8 cellular contexts compared by ENCODE assay signal in genomic region chr6:37018152-37019064, GRCh38. TPM values are rescaled to one million over a fixed set of nuclear protein-coding genes. Genes with fewer than 3 reads are reported as not detected.
DNase-seq lines count a peak whose midpoint lies in the region; ATAC-seq and TF ChIP-seq lines count a peak whose summit lies in the region.

No MANE protein-coding gene starts in this region.

- H3K27ac Mint-ChIP-seq in CD8-positive, alpha-beta T cell = peak overlapping the region; percentile 64

- intact Hi-C loops in CD8-positive, alpha-beta T cell (cut with DNase I, micrococcal nuclease) = loop anchor here (1.0 to 5.0 kb wide), 10 partner anchors 32 to 297 kb away; partner anchors contain the start of genes C6orf89 (in 2 of the 2) and MTCH1 (in 2 of the 2)

- H3K4me1 Mint-ChIP-seq in CD8-positive, alpha-beta T cell (ENCODE audit: low read depth) = peaks cover 41% of the 10 kb centered on the region

- peak; percentile 96 for TF ChIP-seq CTCF in CD8-positive, alpha-beta T cell (IDR thresholded peaks at IDR 0.05)

- ATAC-seq in CD8-positive, alpha-beta T cell = peak; percentile 94
- ATAC-seq in GM19468 (IDR thresholded peaks at IDR 0.05; ENCODE audit: extremely low read depth, unreplicated experiment) = peak; percentile 59

- no peaks in the 10 kb centered on the region for H3K9me3 Mint-ChIP-seq in CD8-positive, alpha-beta T cell

- H3K27me3 ChIP-seq in CD8-positive, alpha-beta T cell (ENCODE audit: insufficient read depth, low read length) = no peaks in the 10 kb centered on the region

- peak; percentile 78 to 90 (median 85) for DNase-seq in CD8-positive, alpha-beta T cell
- DNase-seq in HK-2 (ENCODE audit: unreplicated experiment) = peak; percentile 83
- peak; percentile 92 for DNase-seq in NCI-H82 (lab: John Stamatoyannopoulos, UW)
- peak; percentile 90 for DNase-seq in activated CD4-positive, alpha-beta T cell treated with anti-CD3 and anti-CD28 coated beads, Interleukin-2, amount 50 U/mL, for 4 hours
- peak; percentile 92 for DNase-seq in dermis blood vessel endothelial cell
- DNase-seq in medulla oblongata (ENCODE audit: extremely low spot score) = peak; percentile 97
- peak; percentile 66 for DNase-seq in stimulated activated CD8-positive, alpha-beta memory T cell treated with anti-CD3 and anti-CD28 coated beads, Interleukin-12 subunit alpha, Interleukin-12 subunit beta, amount 100 ng/mL, for 24 hours (ENCODE audit: extremely low read depth)

- H3K9me3 ChIP-seq in CD8-positive, alpha-beta T cell (ENCODE audit: low read length) = no peaks in the 10 kb centered on the region

- peaks cover 35% of the 10 kb centered on the region for H3K4me1 ChIP-seq in CD8-positive, alpha-beta T cell (ENCODE audit: insufficient read depth, low read length)

- no peak overlapping the region for H3K4me3 Mint-ChIP-seq in CD8-positive, alpha-beta T cell

- no peak overlapping the region for H3K27ac ChIP-seq in CD8-positive, alpha-beta T cell (ENCODE audit: low read depth, low read length)

- CTCF ChIA-PET in CD8-positive, alpha-beta T cell (lab: Charles Lee) = interaction anchor here (0.5 to 21.8 kb wide), 78 partner anchors 8 to 339 kb away, joined by 3 to 785 read pairs (median 4); partner anchors contain the start of genes C6orf89, FGD2, MTCH1 and PI16

- no peak overlapping the region for H3K4me3 ChIP-seq in CD8-positive, alpha-beta T cell (ENCODE audit: low read depth, low read length)

- H3K36me3 ChIP-seq in CD8-positive, alpha-beta T cell (ENCODE audit: insufficient read depth, low read length) = no peaks in the 10 kb centered on the region

- POLR2A ChIA-PET in CD8-positive, alpha-beta T cell (lab: Charles Lee) = interaction anchor here (0.6 to 6.3 kb wide), 8 partner anchors 32 to 296 kb away, joined by 3 to 74 read pairs (median 8); partner anchors contain the start of genes C6orf89, MTCH1, PIM1 and PPIL1

- no peaks in the 10 kb centered on the region for H3K27me3 Mint-ChIP-seq in CD8-positive, alpha-beta T cell (ENCODE audit: low read depth)

- no peaks in the 10 kb centered on the region for H3K36me3 Mint-ChIP-seq in CD8-positive, alpha-beta T cell

RNA-seq across cellular contexts. Expression of gene FGD2, which starts 13.0 kb away (rescaled TPM):
- total RNA-seq in CD8-positive, alpha-beta T cell = under 1 TPM; 0.68 to 0.83 TPM
- total RNA-seq in dermis blood vessel endothelial cell = not detected in 2 replicates

RNA-seq across cellular contexts. Expression of gene MTCH1, which starts 32.4 kb away (rescaled TPM):
- 100 to 1,000 TPM; 267 to 269 TPM for total RNA-seq in CD8-positive, alpha-beta T cell
- total RNA-seq in dermis blood vessel endothelial cell = 290 and 303 TPM in 2 replicates
